Comparison of ENCODE assay signal across 8 cellular contexts in the genomic region with DNA sequence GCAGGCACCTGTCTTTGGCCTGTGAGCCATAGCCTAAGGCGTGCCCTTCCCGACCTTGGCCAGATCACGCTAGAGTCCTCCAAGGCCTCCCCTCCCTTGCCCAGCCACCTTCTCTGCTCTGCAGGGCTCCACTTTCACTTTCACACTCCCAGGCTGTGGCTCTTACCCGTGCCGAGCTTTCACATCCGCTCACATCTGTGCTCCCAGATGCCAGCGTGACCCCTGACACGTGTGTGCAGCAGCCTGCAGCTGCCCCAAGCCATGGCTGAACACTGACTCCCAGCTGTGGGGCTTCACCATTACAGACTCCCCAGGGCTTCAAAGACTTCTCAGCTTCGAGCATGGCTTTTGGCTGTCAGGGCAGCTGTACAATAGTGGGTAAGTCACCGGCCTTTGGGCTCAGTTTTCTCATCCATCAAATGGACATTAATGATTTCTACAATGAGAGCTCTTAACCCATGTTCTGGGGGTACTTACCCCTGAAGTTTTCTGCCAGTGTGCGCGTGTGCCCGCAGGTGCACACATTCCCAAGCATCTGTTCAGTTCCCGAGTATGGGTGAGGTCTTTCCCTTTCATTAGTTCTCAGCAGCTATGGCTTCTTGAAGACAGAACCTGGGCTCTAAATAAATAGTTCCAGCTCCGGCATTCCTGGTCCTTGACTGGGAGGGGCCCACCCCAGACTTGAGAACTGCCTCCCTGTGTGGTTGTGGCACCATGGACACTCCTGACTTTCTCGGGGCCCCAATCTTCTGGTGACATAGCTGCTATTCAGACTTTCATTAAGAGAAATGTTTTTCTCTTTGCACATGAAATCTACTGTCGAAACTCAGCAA.
DNase-seq lines count a peak whose midpoint lies in the region; ATAC-seq and TF ChIP-seq lines count a peak whose summit lies in the region.

No MANE protein-coding gene starts in this region.

- peak; percentile 53 for ATAC-seq in activated T-helper 17 cell treated with anti-CD3 and anti-CD28 coated beads, Interleukin-2, amount 50 U/mL, for 72 hours (replicated peaks)

- no peaks in the 10 kb centered on the region for H3K9me3 Mint-ChIP-seq in activated T-helper 17 cell treated with anti-CD3 and anti-CD28 coated beads, Interleukin-2, amount 50 U/mL, for 72 hours

- no peaks in the 10 kb centered on the region for H3K27me3 Mint-ChIP-seq in activated T-helper 17 cell treated with anti-CD3 and anti-CD28 coated beads, Interleukin-2, amount 50 U/mL, for 72 hours

- peaks cover 71% of the 10 kb centered on the region for H3K4me1 Mint-ChIP-seq in activated T-helper 17 cell treated with anti-CD3 and anti-CD28 coated beads, Interleukin-2, amount 50 U/mL, for 72 hours

- intact Hi-C loops in sigmoid colon (cut with DNase I): loop anchor here (2.0 to 10.0 kb wide), 2 partner anchors 133 to 237 kb away; a partner anchor contains a TSS

- WGBS in sigmoid colon, 2 donors: 35 to 37% methylated on average over 17 of the region's 17 CpGs

- TF ChIP-seq EP300 in sigmoid colon (IDR thresholded peaks at IDR 0.05): no peak

- peak overlapping the region; percentile 75 for H3K4me3 Mint-ChIP-seq in activated T-helper 17 cell treated with anti-CD3 and anti-CD28 coated beads, Interleukin-2, amount 50 U/mL, for 72 hours

- H3K36me3 Mint-ChIP-seq in activated T-helper 17 cell treated with anti-CD3 and anti-CD28 coated beads, Interleukin-2, amount 50 U/mL, for 72 hours (ENCODE audit: low read depth): peaks cover 61% of the 10 kb centered on the region

- H3K27me3 ChIP-seq in H7 (ENCODE audit: control insufficient read depth, insufficient read depth, low read length) (no peaks in the 10 kb centered on the region), sigmoid colon (no peaks in the 10 kb centered on the region)

- H3K36me3 ChIP-seq in H7 (replicated peaks; ENCODE audit: control insufficient read depth, insufficient read depth, low read length) (no peaks in the 10 kb centered on the region; the same call in 1 of the 2 replicates), sigmoid colon (peaks cover 8 to 24% (median 12%) of the 10 kb centered on the region in 4 donors)

- peaks cover 0 to 59% (median 51%) of the 10 kb centered on the region in 4 donors for H3K4me1 ChIP-seq in sigmoid colon

- H3K27ac ChIP-seq in sigmoid colon: peak overlapping the region; percentile 73 to 85 (median 84)

- peak; percentile 78 for TF ChIP-seq CTCF in GM12872 (IDR thresholded peaks at IDR 0.05; ENCODE audit: insufficient read depth, low read depth, low read length)
- peak in 3 of 4 experiments; percentile 14 to 38 (median 19) for TF ChIP-seq CTCF in sigmoid colon (IDR thresholded peaks at IDR 0.05)

- H3K4me3 ChIP-seq in H7 (ENCODE audit: insufficient read depth, low read depth, low read length): no peak overlapping the region
- peak overlapping the region in 3 of 4 donors; percentile 13 to 32 (median 30) for H3K4me3 ChIP-seq in sigmoid colon

- no peak for TF ChIP-seq POLR2A in sigmoid colon (IDR thresholded peaks at IDR 0.05)

- no peaks in the 10 kb centered on the region for H3K9me3 ChIP-seq in sigmoid colon

- peak overlapping the region; percentile 74 for H3K27ac Mint-ChIP-seq in activated T-helper 17 cell treated with anti-CD3 and anti-CD28 coated beads, Interleukin-2, amount 50 U/mL, for 72 hours

- DNase-seq in H7 (peak; percentile 35), NOMO-1 (lab: John Stamatoyannopoulos, UW; ENCODE audit: unreplicated experiment in 2 of 2) (peak; percentile 79 to 88), globus pallidus (ENCODE audit: low spot score) (peak; percentile 89), sigmoid colon (peak; percentile 91), DMS153 treated with DMSO at 0.1 percent for 48 hours (lab: John Stamatoyannopoulos, UW; ENCODE audit: unreplicated experiment) (no peak), NCI-H446 treated with DMSO at 0.1 percent for 48 hours (lab: John Stamatoyannopoulos, UW) (no peak)

Comparison
In these comparisons a context has a peak if more than half of its experiments do, and no peak if none do; other contexts are left out.
1. DNase-seq: peak in H7 (single experiment), NOMO-1 (2 of 2), globus pallidus (single experiment) and sigmoid colon (single experiment); none in DMS153 treated with DMSO at 0.1 percent for 48 hours (single experiment) and NCI-H446 treated with DMSO at 0.1 percent for 48 hours (single experiment).